Comparison of ENCODE assay signal across 1 cellular context in the genomic region with DNA sequence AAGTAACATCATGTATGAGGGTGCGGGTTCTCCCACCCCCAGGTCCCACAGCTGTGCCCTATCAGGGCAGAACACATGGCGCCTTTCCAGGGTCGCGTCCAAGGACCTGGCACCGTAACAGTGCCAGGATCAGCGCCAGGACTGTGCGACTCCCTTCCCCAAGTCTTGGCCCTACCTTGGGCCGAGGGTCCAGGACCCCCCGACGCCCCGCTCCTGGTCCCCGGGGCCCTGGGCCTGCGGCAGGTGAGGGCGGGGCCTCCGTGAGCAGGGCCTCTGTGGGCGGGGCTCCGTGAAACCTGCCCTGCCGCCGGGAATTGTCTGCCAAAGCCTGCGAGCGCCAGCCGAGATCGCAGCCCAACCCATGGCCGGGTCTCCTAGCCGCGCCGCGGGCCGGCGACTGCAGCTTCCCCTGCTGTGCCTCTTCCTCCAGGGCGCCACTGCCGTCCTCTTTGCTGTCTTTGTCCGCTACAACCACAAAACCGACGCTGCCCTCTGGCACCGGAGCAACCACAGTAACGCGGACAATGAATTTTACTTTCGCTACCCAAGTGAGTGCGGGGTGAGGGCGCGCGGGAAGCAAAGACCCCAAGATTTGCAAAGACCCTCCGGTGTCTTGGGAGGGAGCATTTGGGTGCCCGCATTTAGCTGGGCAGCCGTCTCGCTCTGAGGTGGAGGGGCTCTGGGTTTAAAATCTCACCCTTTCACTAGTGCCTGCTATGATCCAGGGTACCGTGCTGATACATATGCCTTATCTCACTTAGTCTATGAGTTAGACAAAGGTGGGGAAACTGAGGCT.
TF ChIP-seq lines count a peak whose summit lies in the region.

A gene with protein sequence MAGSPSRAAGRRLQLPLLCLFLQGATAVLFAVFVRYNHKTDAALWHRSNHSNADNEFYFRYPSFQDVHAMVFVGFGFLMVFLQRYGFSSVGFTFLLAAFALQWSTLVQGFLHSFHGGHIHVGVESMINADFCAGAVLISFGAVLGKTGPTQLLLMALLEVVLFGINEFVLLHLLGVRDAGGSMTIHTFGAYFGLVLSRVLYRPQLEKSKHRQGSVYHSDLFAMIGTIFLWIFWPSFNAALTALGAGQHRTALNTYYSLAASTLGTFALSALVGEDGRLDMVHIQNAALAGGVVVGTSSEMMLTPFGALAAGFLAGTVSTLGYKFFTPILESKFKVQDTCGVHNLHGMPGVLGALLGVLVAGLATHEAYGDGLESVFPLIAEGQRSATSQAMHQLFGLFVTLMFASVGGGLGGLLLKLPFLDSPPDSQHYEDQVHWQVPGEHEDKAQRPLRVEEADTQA (plus strand): TSS at position 323 of the 796 bp plus-strand sequence. CDS start 39 bp downstream, at position 362.

TF ChIP-seq in HepG2, 621 proteins besides CTCF, POLR2A, EP300 and RAD21 (continued from another document and continues in another):
- TF ChIP-seq, protein P1, sequence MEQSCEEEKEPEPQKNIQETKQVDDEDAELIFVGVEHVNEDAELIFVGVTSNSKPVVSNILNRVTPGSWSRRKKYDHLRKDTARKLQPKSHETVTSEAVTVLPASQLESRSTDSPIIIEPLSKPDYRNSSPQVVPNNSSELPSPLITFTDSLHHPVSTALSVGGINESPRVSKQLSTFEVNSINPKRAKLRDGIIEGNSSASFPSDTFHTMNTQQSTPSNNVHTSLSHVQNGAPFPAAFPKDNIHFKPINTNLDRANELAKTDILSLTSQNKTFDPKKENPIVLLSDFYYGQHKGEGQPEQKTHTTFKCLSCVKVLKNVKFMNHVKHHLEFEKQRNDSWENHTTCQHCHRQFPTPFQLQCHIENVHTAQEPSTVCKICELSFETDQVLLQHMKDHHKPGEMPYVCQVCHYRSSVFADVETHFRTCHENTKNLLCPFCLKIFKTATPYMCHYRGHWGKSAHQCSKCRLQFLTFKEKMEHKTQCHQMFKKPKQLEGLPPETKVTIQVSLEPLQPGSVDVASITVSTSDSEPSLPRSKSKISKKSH (CRISPR knock-in tag; IDR thresholded peaks at IDR 0.05; ENCODE audit: borderline replicate concordance), result peak; percentile 52; the same call in 1 of the 2 replicates
- TF ChIP-seq PTBP1 (IDR thresholded peaks at IDR 0.05; ENCODE audit: low read depth, low read length, poor library complexity, severe bottlenecking) (no peak), ZEB1 (IDR thresholded peaks at IDR 0.05; ENCODE audit: insufficient replicate concordance, low read depth) (peak; percentile 94), FOXC1 (CRISPR knock-in tag; IDR thresholded peaks at IDR 0.05; ENCODE audit: borderline replicate concordance) (peak; percentile 73; the same call in 1 of the 2 replicates), NONO (IDR thresholded peaks at IDR 0.05) (no peak), NONO (CRISPR knock-in tag; conservative IDR thresholded peaks at IDR 0.05) (peak; percentile 39; the same call in 1 of the 2 replicates), ZNF484 (CRISPR knock-in tag; IDR thresholded peaks at IDR 0.05; ENCODE audit: borderline replicate concordance, low read depth) (0 out of 2 replicates have a peak, but pooled peaks have one; percentile 62), ZFP90 (CRISPR knock-in tag; IDR thresholded peaks at IDR 0.05; ENCODE audit: borderline replicate concordance) (peak; percentile 55; the same call in 1 of the 2 replicates), GZF1 (CRISPR knock-in tag; IDR thresholded peaks at IDR 0.05) (peak; percentile 68), ISX (CRISPR knock-in tag; conservative IDR thresholded peaks at IDR 0.05) (0 out of 2 replicates have a peak, but pooled peaks have one; percentile 55), SP1 (IDR thresholded peaks at IDR 0.05) (no peak), SP1 (CRISPR knock-in tag; IDR thresholded peaks at IDR 0.05) (peak; percentile 70; the same call in 1 of the 2 replicates), RXRA (CRISPR knock-in tag; IDR thresholded peaks at IDR 0.05) (peak; percentile 39; the same call in 1 of the 2 replicates), KDM5A (IDR thresholded peaks at IDR 0.05; ENCODE audit: borderline replicate concordance, low read length) (peak; percentile 28; the same call in 1 of the 2 replicates), DPF2 (CRISPR knock-in tag; IDR thresholded peaks at IDR 0.05; ENCODE audit: borderline replicate concordance, low read depth) (0 out of 2 replicates have a peak, but pooled peaks have one; percentile 14), HNRNPL (IDR thresholded peaks at IDR 0.05; ENCODE audit: low read depth, low read length) (peak; percentile 69), ZNF274 (CRISPR knock-in tag; IDR thresholded peaks at IDR 0.05) (peak; percentile 60; the same call in 1 of the 2 replicates), ISL2 (CRISPR knock-in tag; IDR thresholded peaks at IDR 0.05) (peak; percentile 51; the same call in 1 of the 2 replicates), NR2F6 (IDR thresholded peaks at IDR 0.05) (no peak), NR2F6 (CRISPR knock-in tag; IDR thresholded peaks at IDR 0.05) (peak; percentile 7; the same call in 1 of the 2 replicates)
- TF ChIP-seq, protein P2, sequence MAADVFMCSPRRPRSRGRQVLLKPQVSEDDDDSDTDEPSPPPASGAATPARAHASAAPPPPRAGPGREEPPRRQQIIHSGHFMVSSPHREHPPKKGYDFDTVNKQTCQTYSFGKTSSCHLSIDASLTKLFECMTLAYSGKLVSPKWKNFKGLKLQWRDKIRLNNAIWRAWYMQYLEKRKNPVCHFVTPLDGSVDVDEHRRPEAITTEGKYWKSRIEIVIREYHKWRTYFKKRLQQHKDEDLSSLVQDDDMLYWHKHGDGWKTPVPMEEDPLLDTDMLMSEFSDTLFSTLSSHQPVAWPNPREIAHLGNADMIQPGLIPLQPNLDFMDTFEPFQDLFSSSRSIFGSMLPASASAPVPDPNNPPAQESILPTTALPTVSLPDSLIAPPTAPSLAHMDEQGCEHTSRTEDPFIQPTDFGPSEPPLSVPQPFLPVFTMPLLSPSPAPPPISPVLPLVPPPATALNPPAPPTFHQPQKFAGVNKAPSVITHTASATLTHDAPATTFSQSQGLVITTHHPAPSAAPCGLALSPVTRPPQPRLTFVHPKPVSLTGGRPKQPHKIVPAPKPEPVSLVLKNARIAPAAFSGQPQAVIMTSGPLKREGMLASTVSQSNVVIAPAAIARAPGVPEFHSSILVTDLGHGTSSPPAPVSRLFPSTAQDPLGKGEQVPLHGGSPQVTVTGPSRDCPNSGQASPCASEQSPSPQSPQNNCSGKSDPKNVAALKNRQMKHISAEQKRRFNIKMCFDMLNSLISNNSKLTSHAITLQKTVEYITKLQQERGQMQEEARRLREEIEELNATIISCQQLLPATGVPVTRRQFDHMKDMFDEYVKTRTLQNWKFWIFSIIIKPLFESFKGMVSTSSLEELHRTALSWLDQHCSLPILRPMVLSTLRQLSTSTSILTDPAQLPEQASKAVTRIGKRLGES (CRISPR knock-in tag; IDR thresholded peaks at IDR 0.05; ENCODE audit: borderline replicate concordance), result no peak
- TF ChIP-seq, protein P3, sequence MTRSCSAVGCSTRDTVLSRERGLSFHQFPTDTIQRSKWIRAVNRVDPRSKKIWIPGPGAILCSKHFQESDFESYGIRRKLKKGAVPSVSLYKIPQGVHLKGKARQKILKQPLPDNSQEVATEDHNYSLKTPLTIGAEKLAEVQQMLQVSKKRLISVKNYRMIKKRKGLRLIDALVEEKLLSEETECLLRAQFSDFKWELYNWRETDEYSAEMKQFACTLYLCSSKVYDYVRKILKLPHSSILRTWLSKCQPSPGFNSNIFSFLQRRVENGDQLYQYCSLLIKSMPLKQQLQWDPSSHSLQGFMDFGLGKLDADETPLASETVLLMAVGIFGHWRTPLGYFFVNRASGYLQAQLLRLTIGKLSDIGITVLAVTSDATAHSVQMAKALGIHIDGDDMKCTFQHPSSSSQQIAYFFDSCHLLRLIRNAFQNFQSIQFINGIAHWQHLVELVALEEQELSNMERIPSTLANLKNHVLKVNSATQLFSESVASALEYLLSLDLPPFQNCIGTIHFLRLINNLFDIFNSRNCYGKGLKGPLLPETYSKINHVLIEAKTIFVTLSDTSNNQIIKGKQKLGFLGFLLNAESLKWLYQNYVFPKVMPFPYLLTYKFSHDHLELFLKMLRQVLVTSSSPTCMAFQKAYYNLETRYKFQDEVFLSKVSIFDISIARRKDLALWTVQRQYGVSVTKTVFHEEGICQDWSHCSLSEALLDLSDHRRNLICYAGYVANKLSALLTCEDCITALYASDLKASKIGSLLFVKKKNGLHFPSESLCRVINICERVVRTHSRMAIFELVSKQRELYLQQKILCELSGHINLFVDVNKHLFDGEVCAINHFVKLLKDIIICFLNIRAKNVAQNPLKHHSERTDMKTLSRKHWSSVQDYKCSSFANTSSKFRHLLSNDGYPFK (CRISPR knock-in tag; IDR thresholded peaks at IDR 0.05; ENCODE audit: borderline replicate concordance), result 0 out of 2 replicates have a peak, but pooled peaks have one; percentile 20
- TF ChIP-seq, protein P4, sequence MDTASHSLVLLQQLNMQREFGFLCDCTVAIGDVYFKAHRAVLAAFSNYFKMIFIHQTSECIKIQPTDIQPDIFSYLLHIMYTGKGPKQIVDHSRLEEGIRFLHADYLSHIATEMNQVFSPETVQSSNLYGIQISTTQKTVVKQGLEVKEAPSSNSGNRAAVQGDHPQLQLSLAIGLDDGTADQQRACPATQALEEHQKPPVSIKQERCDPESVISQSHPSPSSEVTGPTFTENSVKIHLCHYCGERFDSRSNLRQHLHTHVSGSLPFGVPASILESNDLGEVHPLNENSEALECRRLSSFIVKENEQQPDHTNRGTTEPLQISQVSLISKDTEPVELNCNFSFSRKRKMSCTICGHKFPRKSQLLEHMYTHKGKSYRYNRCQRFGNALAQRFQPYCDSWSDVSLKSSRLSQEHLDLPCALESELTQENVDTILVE (CRISPR knock-in tag; IDR thresholded peaks at IDR 0.05), result 0 out of 2 replicates have a peak, but pooled peaks have one; percentile 39
- TF ChIP-seq, protein P5, sequence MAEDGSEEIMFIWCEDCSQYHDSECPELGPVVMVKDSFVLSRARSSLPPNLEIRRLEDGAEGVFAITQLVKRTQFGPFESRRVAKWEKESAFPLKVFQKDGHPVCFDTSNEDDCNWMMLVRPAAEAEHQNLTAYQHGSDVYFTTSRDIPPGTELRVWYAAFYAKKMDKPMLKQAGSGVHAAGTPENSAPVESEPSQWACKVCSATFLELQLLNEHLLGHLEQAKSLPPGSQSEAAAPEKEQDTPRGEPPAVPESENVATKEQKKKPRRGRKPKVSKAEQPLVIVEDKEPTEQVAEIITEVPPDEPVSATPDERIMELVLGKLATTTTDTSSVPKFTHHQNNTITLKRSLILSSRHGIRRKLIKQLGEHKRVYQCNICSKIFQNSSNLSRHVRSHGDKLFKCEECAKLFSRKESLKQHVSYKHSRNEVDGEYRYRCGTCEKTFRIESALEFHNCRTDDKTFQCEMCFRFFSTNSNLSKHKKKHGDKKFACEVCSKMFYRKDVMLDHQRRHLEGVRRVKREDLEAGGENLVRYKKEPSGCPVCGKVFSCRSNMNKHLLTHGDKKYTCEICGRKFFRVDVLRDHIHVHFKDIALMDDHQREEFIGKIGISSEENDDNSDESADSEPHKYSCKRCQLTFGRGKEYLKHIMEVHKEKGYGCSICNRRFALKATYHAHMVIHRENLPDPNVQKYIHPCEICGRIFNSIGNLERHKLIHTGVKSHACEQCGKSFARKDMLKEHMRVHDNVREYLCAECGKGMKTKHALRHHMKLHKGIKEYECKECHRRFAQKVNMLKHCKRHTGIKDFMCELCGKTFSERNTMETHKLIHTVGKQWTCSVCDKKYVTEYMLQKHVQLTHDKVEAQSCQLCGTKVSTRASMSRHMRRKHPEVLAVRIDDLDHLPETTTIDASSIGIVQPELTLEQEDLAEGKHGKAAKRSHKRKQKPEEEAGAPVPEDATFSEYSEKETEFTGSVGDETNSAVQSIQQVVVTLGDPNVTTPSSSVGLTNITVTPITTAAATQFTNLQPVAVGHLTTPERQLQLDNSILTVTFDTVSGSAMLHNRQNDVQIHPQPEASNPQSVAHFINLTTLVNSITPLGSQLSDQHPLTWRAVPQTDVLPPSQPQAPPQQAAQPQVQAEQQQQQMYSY (CRISPR knock-in tag; IDR thresholded peaks at IDR 0.05), result peak; percentile 55
- TF ChIP-seq, protein P6, sequence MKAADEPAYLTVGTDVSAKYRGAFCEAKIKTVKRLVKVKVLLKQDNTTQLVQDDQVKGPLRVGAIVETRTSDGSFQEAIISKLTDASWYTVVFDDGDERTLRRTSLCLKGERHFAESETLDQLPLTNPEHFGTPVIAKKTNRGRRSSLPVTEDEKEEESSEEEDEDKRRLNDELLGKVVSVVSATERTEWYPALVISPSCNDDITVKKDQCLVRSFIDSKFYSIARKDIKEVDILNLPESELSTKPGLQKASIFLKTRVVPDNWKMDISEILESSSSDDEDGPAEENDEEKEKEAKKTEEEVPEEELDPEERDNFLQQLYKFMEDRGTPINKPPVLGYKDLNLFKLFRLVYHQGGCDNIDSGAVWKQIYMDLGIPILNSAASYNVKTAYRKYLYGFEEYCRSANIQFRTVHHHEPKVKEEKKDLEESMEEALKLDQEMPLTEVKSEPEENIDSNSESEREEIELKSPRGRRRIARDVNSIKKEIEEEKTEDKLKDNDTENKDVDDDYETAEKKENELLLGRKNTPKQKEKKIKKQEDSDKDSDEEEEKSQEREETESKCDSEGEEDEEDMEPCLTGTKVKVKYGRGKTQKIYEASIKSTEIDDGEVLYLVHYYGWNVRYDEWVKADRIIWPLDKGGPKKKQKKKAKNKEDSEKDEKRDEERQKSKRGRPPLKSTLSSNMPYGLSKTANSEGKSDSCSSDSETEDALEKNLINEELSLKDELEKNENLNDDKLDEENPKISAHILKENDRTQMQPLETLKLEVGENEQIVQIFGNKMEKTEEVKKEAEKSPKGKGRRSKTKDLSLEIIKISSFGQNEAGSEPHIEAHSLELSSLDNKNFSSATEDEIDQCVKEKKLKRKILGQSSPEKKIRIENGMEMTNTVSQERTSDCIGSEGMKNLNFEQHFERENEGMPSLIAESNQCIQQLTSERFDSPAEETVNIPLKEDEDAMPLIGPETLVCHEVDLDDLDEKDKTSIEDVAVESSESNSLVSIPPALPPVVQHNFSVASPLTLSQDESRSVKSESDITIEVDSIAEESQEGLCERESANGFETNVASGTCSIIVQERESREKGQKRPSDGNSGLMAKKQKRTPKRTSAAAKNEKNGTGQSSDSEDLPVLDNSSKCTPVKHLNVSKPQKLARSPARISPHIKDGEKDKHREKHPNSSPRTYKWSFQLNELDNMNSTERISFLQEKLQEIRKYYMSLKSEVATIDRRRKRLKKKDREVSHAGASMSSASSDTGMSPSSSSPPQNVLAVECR (CRISPR knock-in tag; IDR thresholded peaks at IDR 0.05; ENCODE audit: borderline replicate concordance), result peak; percentile 72; the same call in 1 of the 2 replicates
- TF ChIP-seq, protein P7, sequence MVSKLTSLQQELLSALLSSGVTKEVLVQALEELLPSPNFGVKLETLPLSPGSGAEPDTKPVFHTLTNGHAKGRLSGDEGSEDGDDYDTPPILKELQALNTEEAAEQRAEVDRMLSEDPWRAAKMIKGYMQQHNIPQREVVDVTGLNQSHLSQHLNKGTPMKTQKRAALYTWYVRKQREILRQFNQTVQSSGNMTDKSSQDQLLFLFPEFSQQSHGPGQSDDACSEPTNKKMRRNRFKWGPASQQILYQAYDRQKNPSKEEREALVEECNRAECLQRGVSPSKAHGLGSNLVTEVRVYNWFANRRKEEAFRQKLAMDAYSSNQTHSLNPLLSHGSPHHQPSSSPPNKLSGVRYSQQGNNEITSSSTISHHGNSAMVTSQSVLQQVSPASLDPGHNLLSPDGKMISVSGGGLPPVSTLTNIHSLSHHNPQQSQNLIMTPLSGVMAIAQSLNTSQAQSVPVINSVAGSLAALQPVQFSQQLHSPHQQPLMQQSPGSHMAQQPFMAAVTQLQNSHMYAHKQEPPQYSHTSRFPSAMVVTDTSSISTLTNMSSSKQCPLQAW (CRISPR knock-in tag; IDR thresholded peaks at IDR 0.05), result peak; percentile 55; the same call in 1 of the 2 replicates
- TF ChIP-seq, protein P8, sequence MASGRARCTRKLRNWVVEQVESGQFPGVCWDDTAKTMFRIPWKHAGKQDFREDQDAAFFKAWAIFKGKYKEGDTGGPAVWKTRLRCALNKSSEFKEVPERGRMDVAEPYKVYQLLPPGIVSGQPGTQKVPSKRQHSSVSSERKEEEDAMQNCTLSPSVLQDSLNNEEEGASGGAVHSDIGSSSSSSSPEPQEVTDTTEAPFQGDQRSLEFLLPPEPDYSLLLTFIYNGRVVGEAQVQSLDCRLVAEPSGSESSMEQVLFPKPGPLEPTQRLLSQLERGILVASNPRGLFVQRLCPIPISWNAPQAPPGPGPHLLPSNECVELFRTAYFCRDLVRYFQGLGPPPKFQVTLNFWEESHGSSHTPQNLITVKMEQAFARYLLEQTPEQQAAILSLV (CRISPR knock-in tag; IDR thresholded peaks at IDR 0.05; ENCODE audit: borderline replicate concordance), result peak; percentile 29; the same call in 1 of the 2 replicates
